ENCODE assay signal across 26 cellular contexts in genomic region chr7:145700488-145700887, GRCh38.
"Had no signal": no experiment of that assay in that cellular context is flagged by ENCODE, and none has a peak within 500 bp of the region (broad histone marks: within the 10 kb centered on the region; RNA-seq: fewer than 3 reads in every experiment).

No MANE protein-coding gene starts in this region.

- ATAC-seq: stimulated activated effector memory CD8-positive, alpha-beta T cell treated with anti-CD3 and anti-CD28 coated beads, Interleukin-12 subunit alpha, Interleukin-12 subunit beta, amount 100 ng/mL, for 72 hours; stimulated activated memory B cell treated with anti-CD40 and anti-IgM and Interleukin-4, amounts not matched to agents 10 μg/mL and 1 μg/mL and 100 μg/mL, for 72 hours; stimulated activated naive B cell treated with anti-CD40 and anti-IgM and Interleukin-4, amounts not matched to agents 10 μg/mL and 1 μg/mL and 100 μg/mL, for 72 hours; stimulated activated naive CD8-positive, alpha-beta T cell treated with anti-CD3 and anti-CD28 coated beads, Interleukin-15, amount 100 ng/mL, for 72 hours; stimulated activated naive CD8-positive, alpha-beta T cell treated with anti-CD3 and anti-CD28 coated beads, Interleukin-15, Interleukin-2, amounts not matched to agents 100 U/mL and 50 U/mL, for 24 hours; upper lobe of right lung had no signal

- H3K4me3 ChIP-seq: stomach, suprapubic skin, testis, thoracic aorta, thyroid gland, tibial artery, tibial nerve, transverse colon, upper lobe of left lung, upper lobe of right lung, uterus, vagina had no signal

- H3K36me3 ChIP-seq: stomach, suprapubic skin, thoracic aorta, thyroid gland, tibial artery, tibial nerve, transverse colon, upper lobe of left lung, upper lobe of right lung, uterus, vagina had no signal

- H3K4me1 ChIP-seq: stomach, suprapubic skin, testis, thyroid gland, tibial artery, tibial nerve, transverse colon, upper lobe of left lung, upper lobe of right lung, uterus, vagina had no signal

- H3K9me3 ChIP-seq: stomach, suprapubic skin, testis, thoracic aorta, thyroid gland, tibial artery, transverse colon, upper lobe of left lung, upper lobe of right lung, uterus, vagina had no signal

- FAIRE-seq: urothelium cell line had no signal

- H3K27ac ChIP-seq: stomach, suprapubic skin, testis, thoracic aorta, thyroid gland, tibial artery, tibial nerve, transverse colon, upper lobe of left lung, upper lobe of right lung, uterus, vagina had no signal

- DNase-seq: stimulated activated CD4-positive, alpha-beta T cell treated with anti-CD3 and anti-CD28 coated beads, Interleukin-2, amount 100 ng/mL, for 48 hours; stimulated activated CD4-positive, alpha-beta T cell treated with anti-CD3 and anti-CD28 coated beads, Interleukin-4, amount 100 ng/mL, for 1 hour; stimulated activated CD4-positive, alpha-beta T cell treated with anti-CD3 and anti-CD28 coated beads, Interleukin-4, amount 100 ng/mL, for 24 hours; stimulated activated CD4-positive, alpha-beta T cell treated with anti-CD3 and anti-CD28 coated beads, Interleukin-4, amount 100 ng/mL, for 4 hours; stimulated activated CD8-positive, alpha-beta memory T cell treated with anti-CD3 and anti-CD28 coated beads, Interleukin-4, amount 100 ng/mL, for 48 hours; stimulated activated naive B cell treated with anti-CD40 and anti-IgM and Interleukin-4, amounts not matched to agents 10 μg/mL and 1 μg/mL and 100 μg/mL, for 72 hours; stimulated activated naive CD4-positive, alpha-beta T cell; stimulated activated naive CD4-positive, alpha-beta T cell treated with Interleukin-2 at 50 U/mL for 16 hours; stimulated activated naive CD8-positive, alpha-beta T cell treated with anti-CD3 and anti-CD28 coated beads, Interleukin-15, amount 100 ng/mL, for 72 hours; stimulated activated naive CD8-positive, alpha-beta T cell treated with anti-CD3 and anti-CD28 coated beads, Interleukin-15, Interleukin-2, amounts not matched to agents 100 U/mL and 50 U/mL, for 24 hours; stomach; substantia nigra; testis; thyroid gland; tibial artery; transverse colon; upper lobe of left lung; upper lobe of right lung; uterus had no signal

- H3K27me3 ChIP-seq: stomach, suprapubic skin, testis, thyroid gland, tibial artery, tibial nerve, transverse colon, upper lobe of left lung, upper lobe of right lung, uterus, vagina had no signal
